In the genomic region with DNA sequence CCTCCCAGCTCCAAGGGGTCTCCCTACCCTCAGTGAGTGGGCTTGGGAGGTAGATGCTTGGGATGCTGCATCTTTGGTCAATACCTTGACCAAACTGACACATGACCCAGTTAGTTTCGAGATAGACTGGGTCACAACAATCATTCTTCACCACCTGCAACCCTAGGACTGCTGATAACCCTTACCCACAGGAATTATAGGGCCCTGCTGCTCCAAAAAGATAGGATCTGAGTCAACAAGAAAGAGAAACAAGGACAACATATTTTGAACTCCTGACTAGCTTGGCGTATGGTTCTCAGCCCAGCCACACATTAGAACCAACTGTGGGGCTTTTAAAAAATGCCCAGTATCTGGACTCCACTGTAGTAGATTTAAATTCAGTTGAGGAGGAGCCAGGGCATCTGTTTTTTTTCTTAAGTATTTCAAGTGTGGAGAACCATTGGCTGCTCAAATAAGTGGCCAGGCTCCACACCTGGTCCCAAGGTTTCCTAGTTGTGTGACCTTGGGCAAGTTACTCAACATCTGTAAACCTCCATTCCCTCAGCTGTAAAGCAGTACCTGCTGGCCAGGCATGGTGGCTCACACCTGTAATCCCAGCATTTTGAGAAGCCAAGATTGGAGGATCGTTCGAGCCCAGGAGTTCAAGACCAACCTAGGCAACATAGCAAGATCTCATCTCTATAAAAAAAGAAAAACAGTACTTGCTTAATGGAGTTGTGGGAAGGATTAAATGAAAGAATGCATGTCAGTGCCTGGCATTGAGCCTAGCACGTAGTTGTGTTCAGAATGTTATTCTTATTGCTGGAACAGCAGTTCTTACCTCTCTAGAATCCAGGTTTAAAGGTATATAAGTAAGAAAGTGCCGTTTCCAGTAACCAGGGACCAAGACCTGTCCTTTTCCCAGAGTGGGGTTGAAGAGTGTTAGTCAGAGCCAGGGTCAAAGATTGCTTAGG, we compare ENCODE assay signal across 1 cellular context.
TF ChIP-seq lines count a peak whose summit lies in the region.

No MANE protein-coding gene starts in this region.

TF ChIP-seq in A549, 52 proteins besides CTCF, POLR2A, EP300 and RAD21 (continued from another document):
- no peak for TF ChIP-seq REST (IDR thresholded peaks at IDR 0.05)
- TF ChIP-seq KDM1A (IDR thresholded peaks at IDR 0.05; ENCODE audit: low read depth), result no peak
- TF ChIP-seq FOSL2 (IDR thresholded peaks at IDR 0.05), result no peak
- no peak for TF ChIP-seq FOSL2 (CRISPR knock-in tag; IDR thresholded peaks at IDR 0.05)
- TF ChIP-seq GATA3 (IDR thresholded peaks at IDR 0.05; ENCODE audit: borderline replicate concordance), result no peak
- TF ChIP-seq MAZ (IDR thresholded peaks at IDR 0.05; ENCODE audit: borderline replicate concordance, low read depth, low read length), result no peak
- TF ChIP-seq HOXB13 (CRISPR knock-in tag; IDR thresholded peaks at IDR 0.05; ENCODE audit: low read depth), result no peak
- TF ChIP-seq CBX8 (IDR thresholded peaks at IDR 0.05), result no peak
- TF ChIP-seq ZSCAN20 (CRISPR knock-in tag; IDR thresholded peaks at IDR 0.05), result no peak
- TF ChIP-seq, protein P1, sequence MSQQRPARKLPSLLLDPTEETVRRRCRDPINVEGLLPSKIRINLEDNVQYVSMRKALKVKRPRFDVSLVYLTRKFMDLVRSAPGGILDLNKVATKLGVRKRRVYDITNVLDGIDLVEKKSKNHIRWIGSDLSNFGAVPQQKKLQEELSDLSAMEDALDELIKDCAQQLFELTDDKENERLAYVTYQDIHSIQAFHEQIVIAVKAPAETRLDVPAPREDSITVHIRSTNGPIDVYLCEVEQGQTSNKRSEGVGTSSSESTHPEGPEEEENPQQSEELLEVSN (IDR thresholded peaks at IDR 0.05; ENCODE audit: borderline replicate concordance, low read depth), result no peak
- TF ChIP-seq MAX (IDR thresholded peaks at IDR 0.05), result no peak
- no peak for TF ChIP-seq JUN (IDR thresholded peaks at IDR 0.05)
